Comparison of ENCODE assay signal across 11 cellular contexts in the genomic region with DNA sequence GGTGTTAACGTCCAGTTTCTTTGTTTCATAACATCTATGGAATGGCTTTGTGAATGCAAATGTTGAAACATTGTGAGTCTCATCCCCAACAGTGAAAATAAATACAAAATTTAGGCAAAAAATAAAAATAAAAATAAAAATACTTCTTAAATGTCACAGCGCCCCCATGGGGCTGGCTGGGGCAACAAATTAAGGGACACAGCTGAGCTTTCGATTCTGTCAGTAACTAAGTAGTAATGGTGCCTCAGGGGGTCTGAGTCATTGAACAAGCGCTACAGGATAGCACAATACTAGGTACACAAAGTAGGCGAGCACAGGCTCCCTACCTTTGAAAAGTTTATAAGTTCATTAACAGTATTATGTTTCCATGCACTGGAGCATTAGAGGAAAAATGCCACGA.
DNase-seq lines count a peak whose midpoint lies in the region; ATAC-seq and TF ChIP-seq lines count a peak whose summit lies in the region.
"Had no signal": no experiment of that assay in that cellular context is flagged by ENCODE, and none has a peak within 500 bp of the region (broad histone marks: within the 10 kb centered on the region; RNA-seq: fewer than 3 reads in every experiment).

No MANE protein-coding gene starts in this region.

- ATAC-seq in HG02840 (IDR thresholded peaks at IDR 0.05; ENCODE audit: low FRiP score, unreplicated experiment) = no peak
- no peak for ATAC-seq in activated T-cell treated with anti-CD3 and anti-CD28 coated beads, Interleukin-2, amount 50 U/mL, for 4 hours
- ATAC-seq: gastrocnemius medialis had no signal

- H3K9me3 ChIP-seq in SJCRH30 (replicated peaks) = no peaks in the 10 kb centered on the region
- H3K9me3 ChIP-seq: gastrocnemius medialis had no signal

- no peak overlapping the region for H3K4me3 ChIP-seq in SJCRH30
- no peak overlapping the region for H3K4me3 ChIP-seq in fibroblast of villous mesenchyme (ENCODE audit: low read depth, low read length)
- H3K4me3 ChIP-seq: gastrocnemius medialis had no signal

- H3K36me3 Mint-ChIP-seq in activated T-cell treated with anti-CD3 and anti-CD28 coated beads, Interleukin-2, amount 50 U/mL, for 4 hours (ENCODE audit: insufficient read depth) = no peaks in the 10 kb centered on the region

- no peak overlapping the region for H3K27ac ChIP-seq in SJCRH30
- H3K27ac ChIP-seq: gastrocnemius medialis, HL-60 had no signal

- DNase-seq in DMS 273 (lab: John Stamatoyannopoulos, UW; ENCODE audit: unreplicated experiment) (peak; percentile 44), DMS 273 treated with DMSO at 0.1 percent for 48 hours (lab: John Stamatoyannopoulos, UW) (no peak), SJCRH30 (peak; percentile 1 to 3), fibroblast of villous mesenchyme (ENCODE audit: low read depth) (peak; percentile 50), stromal cell of bone marrow (ENCODE audit: low read depth) (peak; percentile 12), NCI-H748 (lab: John Stamatoyannopoulos, UW; ENCODE audit: unreplicated experiment) (no peak)
- DNase-seq in activated T-cell treated with anti-CD3 and anti-CD28 coated beads, Interleukin-2, amount 50 U/mL, for 4 hours = no peak
- DNase-seq: gastrocnemius medialis, right cardiac atrium had no signal

- no peaks in the 10 kb centered on the region for H3K27me3 ChIP-seq in SJCRH30
- H3K27me3 ChIP-seq: gastrocnemius medialis had no signal

- H3K4me1 Mint-ChIP-seq in activated T-cell treated with anti-CD3 and anti-CD28 coated beads, Interleukin-2, amount 50 U/mL, for 4 hours (ENCODE audit: low read depth) = no peaks in the 10 kb centered on the region

- H3K9me3 Mint-ChIP-seq in activated T-cell treated with anti-CD3 and anti-CD28 coated beads, Interleukin-2, amount 50 U/mL, for 4 hours = peaks cover 3% of the 10 kb centered on the region

- H3K27me3 Mint-ChIP-seq in activated T-cell treated with anti-CD3 and anti-CD28 coated beads, Interleukin-2, amount 50 U/mL, for 4 hours (ENCODE audit: low read depth) = no peaks in the 10 kb centered on the region

- H3K36me3 ChIP-seq in SJCRH30 = no peaks in the 10 kb centered on the region
- H3K36me3 ChIP-seq: gastrocnemius medialis had no signal

- no peaks in the 10 kb centered on the region for H3K4me1 ChIP-seq in SJCRH30
- H3K4me1 ChIP-seq: gastrocnemius medialis had no signal

- no peak overlapping the region for H3K4me3 Mint-ChIP-seq in activated T-cell treated with anti-CD3 and anti-CD28 coated beads, Interleukin-2, amount 50 U/mL, for 4 hours

- TF ChIP-seq CTCF in fibroblast of villous mesenchyme (IDR thresholded peaks at IDR 0.05; ENCODE audit: insufficient read depth, low read depth, low read length) = peak; percentile 51

Comparison
In these comparisons a context has a peak if more than half of its experiments do, and no peak if none do; other contexts are left out.
1. DNase-seq: peak in DMS 273 (single experiment), SJCRH30 (2 of 2), fibroblast of villous mesenchyme (single experiment) and stromal cell of bone marrow (single experiment); none in DMS 273 treated with DMSO at 0.1 percent for 48 hours (single experiment), NCI-H748 (single experiment) and activated T-cell treated with anti-CD3 and anti-CD28 coated beads, Interleukin-2, amount 50 U/mL, for 4 hours (single experiment).